8 cellular contexts compared by ENCODE assay signal in the genomic region with DNA sequence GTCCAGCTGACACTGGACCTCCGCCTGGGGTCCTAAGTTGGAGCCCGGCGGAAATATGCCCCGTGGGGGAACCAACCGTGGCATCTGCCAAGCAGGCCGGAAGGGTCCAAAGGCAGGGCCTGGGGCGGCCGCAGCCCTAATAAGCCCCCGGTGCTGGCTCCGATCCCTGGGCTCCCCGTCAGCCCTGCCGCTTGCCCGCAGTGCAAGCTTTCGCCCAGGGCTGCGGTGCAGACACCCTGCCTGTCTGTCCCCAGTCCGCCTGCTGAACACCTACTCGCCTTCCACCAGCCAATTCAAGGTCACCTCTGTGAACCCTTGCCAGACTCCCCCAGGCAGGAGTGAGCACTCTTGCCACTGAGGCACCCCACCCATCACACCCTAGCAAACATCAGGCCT. TPM values are rescaled to one million over a fixed set of nuclear protein-coding genes. Genes with fewer than 3 reads are reported as not detected.
DNase-seq lines count a peak whose midpoint lies in the region; ATAC-seq, FAIRE-seq and TF ChIP-seq lines count a peak whose summit lies in the region.

No MANE protein-coding gene starts in this region.

- H3K27me3 ChIP-seq in foreskin keratinocyte: no peaks in the 10 kb centered on the region
- H3K27me3 ChIP-seq in pancreas: no peaks in the 10 kb centered on the region

- 12 to 18% methylated on average over 17 of the region's 17 CpGs for WGBS in pancreas, 2 donors

- no peak for ATAC-seq in foreskin keratinocyte
- ATAC-seq in pancreas: peak; percentile 3 to 12 (median 5)
- ATAC-seq in HG02610 (IDR thresholded peaks at IDR 0.05; ENCODE audit: unreplicated experiment): no peak
- no peak for ATAC-seq in HG03520 (IDR thresholded peaks at IDR 0.05; ENCODE audit: unreplicated experiment)

- H3K4me1 ChIP-seq in foreskin keratinocyte: peaks cover 13% of the 10 kb centered on the region
- H3K4me1 ChIP-seq in pancreas: peaks cover 0 to 9% (median 0%) of the 10 kb centered on the region in 3 donors

- H3K9me3 ChIP-seq in pancreas: no peaks in the 10 kb centered on the region

- intact Hi-C loops in pancreas (cut with DNase I): loop anchor here in 1 of 3 donors (10.0 kb wide), 1 partner anchor 85 kb away; no protein-coding TSS in a partner anchor

- DNase-seq in D341Med (ENCODE audit: low spot score): peak; percentile 36
- DNase-seq in foreskin keratinocyte: no peak
- DNase-seq in pancreas: peak in 2 of 6 donors; percentile 25 to 35
- no peak for DNase-seq in NCI-H2081 (lab: John Stamatoyannopoulos, UW)
- no peak for DNase-seq in NCI-H446 treated with DMSO at 0.1 percent for 48 hours (lab: John Stamatoyannopoulos, UW)

- TF ChIP-seq CTCF in WI38 (IDR thresholded peaks at IDR 0.05; ENCODE audit: low read depth, low read length) (no peak), foreskin keratinocyte (conservative IDR thresholded peaks at IDR 0.05) (no peak), pancreas (IDR thresholded peaks at IDR 0.05) (no peak)

- peaks cover 0 to 5% (median 0%) of the 10 kb centered on the region in 3 donors for H3K36me3 ChIP-seq in pancreas

- H3K27ac ChIP-seq in foreskin keratinocyte: peak overlapping the region; percentile 22
- peak overlapping the region in 3 of 4 donors; percentile 64 to 83 (median 71) for H3K27ac ChIP-seq in pancreas

- peak overlapping the region; percentile 80 for H3K4me3 ChIP-seq in WI38 (ENCODE audit: low read depth, low read length)
- peak overlapping the region; percentile 59 to 70 (median 64) for H3K4me3 ChIP-seq in pancreas

- no peak for FAIRE-seq in pancreas (lab: Jason Lieb, UNC)

RNA-seq across cellular contexts. Expression of gene PTGR1, which starts 0.5 kb away (rescaled TPM):
- total RNA-seq in foreskin keratinocyte: 62.9 and 63.7 TPM in 2 replicates
- polyA plus RNA-seq in foreskin keratinocyte: 65.5 and 66.3 TPM in 2 replicates
- 10 to 100 TPM in 4 of 6 donors, 1 to 10 TPM in 2; 7.6 to 28.8 (median 14.6) TPM for total RNA-seq in pancreas
- 10 to 100 TPM in 1 of 2 donors, 1 to 10 TPM in 1; 5.0 to 14.7 TPM for polyA plus RNA-seq in pancreas

RNA-seq across cellular contexts. Expression of gene DNAJC25, which starts 31.2 kb away (rescaled TPM):
- total RNA-seq in foreskin keratinocyte (7.1 and 7.2 TPM in 2 replicates), pancreas (1 to 10 TPM; 2.2 to 4.1 (median 3.2) TPM)
- polyA plus RNA-seq in foreskin keratinocyte (4.8 and 6.3 TPM in 2 replicates), pancreas (1 to 10 TPM; 4.0 to 6.7 TPM)

Comparison
In these comparisons a context has a peak if more than half of its experiments do, and no peak if none do; other contexts are left out.
1. ATAC-seq: peak in pancreas (4 of 4); none in foreskin keratinocyte (single experiment), HG02610 (single experiment) and HG03520 (single experiment).